In genomic region chr21:42531771-42532170, GRCh38 we compare ENCODE assay signal across 14 cellular contexts. TPM values are rescaled to one million over a fixed set of nuclear protein-coding genes. Genes with fewer than 3 reads are reported as not detected.
"Had no signal": no experiment of that assay in that cellular context is flagged by ENCODE, and none has a peak within 500 bp of the region (broad histone marks: within the 10 kb centered on the region; RNA-seq: fewer than 3 reads in every experiment).

No MANE protein-coding gene starts in this region.

- H3K9me3 Mint-ChIP-seq: activated CD4-positive, alpha-beta memory T cell treated with anti-CD3 and anti-CD28 coated beads for 36 hours; activated naive CD8-positive, alpha-beta T cell treated with anti-CD3 and anti-CD28 coated beads, Interleukin-2, amount 50 U/mL, for 24 hours; activated T-cell treated with anti-CD3 and anti-CD28 coated beads, Interleukin-2, amount 50 U/mL, for 72 hours; T-helper 2 cell treated with Interferon-gamma antibody and Interleukin-4, amounts not matched to agents 5 μg/mL and 100 μg/mL, for 36 hours had no signal

- H3K27ac Mint-ChIP-seq: activated CD4-positive, alpha-beta memory T cell treated with anti-CD3 and anti-CD28 coated beads for 36 hours; activated naive CD8-positive, alpha-beta T cell treated with anti-CD3 and anti-CD28 coated beads, Interleukin-2, amount 50 U/mL, for 24 hours; activated T-cell treated with anti-CD3 and anti-CD28 coated beads, Interleukin-2, amount 50 U/mL, for 72 hours; T-helper 2 cell treated with Interferon-gamma antibody and Interleukin-4, amounts not matched to agents 5 μg/mL and 100 μg/mL, for 36 hours had no signal

- DNase-seq: activated naive CD4-positive, alpha-beta T cell; activated naive CD8-positive, alpha-beta T cell treated with anti-CD3 and anti-CD28 coated beads, Interleukin-2, amount 50 U/mL, for 24 hours; activated T-cell treated with anti-CD3 and anti-CD28 coated beads, Interleukin-2, amount 50 U/mL, for 72 hours; effector memory CD4-positive, alpha-beta T cell; heart right ventricle; spleen; stimulated activated CD4-positive, alpha-beta T cell treated with anti-CD3 and anti-CD28 coated beads, Interleukin-1b, Interleukin-23, amount 100 ng/mL, for 48 hours; stimulated activated naive CD4-positive, alpha-beta T cell; SW 1271 had no signal

- H3K36me3 ChIP-seq: right atrium auricular region had no signal

- H3K27me3 ChIP-seq: heart right ventricle, left lung, right atrium auricular region, spleen had no signal

- ATAC-seq: activated naive CD8-positive, alpha-beta T cell treated with anti-CD3 and anti-CD28 coated beads, Interleukin-2, amount 50 U/mL, for 24 hours; activated T-cell treated with anti-CD3 and anti-CD28 coated beads, Interleukin-2, amount 50 U/mL, for 72 hours had no signal

- H3K4me3 ChIP-seq: heart right ventricle, left lung, right atrium auricular region, spleen had no signal

- H3K27ac ChIP-seq: left lung had no signal

- H3K9me3 ChIP-seq: heart right ventricle, left lung, right atrium auricular region, spleen had no signal

RNA-seq across cellular contexts. Expression of gene RSPH1, which starts 35.7 kb away (rescaled TPM):
- total RNA-seq: fibroblast of lung, right atrium auricular region had no signal
